19 cellular contexts compared by ENCODE assay signal in genomic region chr20:60507087-60507684, GRCh38.
DNase-seq lines count a peak whose midpoint lies in the region; ATAC-seq, FAIRE-seq and TF ChIP-seq lines count a peak whose summit lies in the region.
"Had no signal": no experiment of that assay in that cellular context is flagged by ENCODE, and none has a peak within 500 bp of the region (broad histone marks: within the 10 kb centered on the region; RNA-seq: fewer than 3 reads in every experiment).

No MANE protein-coding gene starts in this region.

- no peak overlapping the region for H2BK15ac ChIP-seq in mesendoderm (replicated peaks; ENCODE audit: low read depth)

- no peak overlapping the region for H3K27ac Mint-ChIP-seq in activated T-helper 17 cell treated with anti-CD3 and anti-CD28 coated beads, Interleukin-2, amount 50 U/mL, for 72 hours
- H3K27ac Mint-ChIP-seq: HFFc6 had no signal

- no peak overlapping the region for H2BK5ac ChIP-seq in mesendoderm (ENCODE audit: low read length)

- H3K79me2 ChIP-seq in mesendoderm (ENCODE audit: control insufficient read depth, insufficient read depth, low read length), result no peaks in the 10 kb centered on the region

- H3K56ac ChIP-seq in mesendoderm (ENCODE audit: low read length), result peak overlapping the region; percentile 22

- H3K4me3 ChIP-seq in mesendoderm (ENCODE audit: low read length), result no peak overlapping the region
- H3K4me3 ChIP-seq: GM23248 had no signal

- H3K36me3 ChIP-seq in mesendoderm (ENCODE audit: control insufficient read depth, insufficient read depth, low read length), result no peaks in the 10 kb centered on the region
- H3K36me3 ChIP-seq: BE2C had no signal

- no peak overlapping the region for H3K18ac ChIP-seq in mesendoderm (ENCODE audit: low read length)

- no peak for TF ChIP-seq POLR2A in H54 (IDR thresholded peaks at IDR 0.05; ENCODE audit: low read depth, low read length)

- H3K27me3 ChIP-seq in mesendoderm (ENCODE audit: insufficient read depth, low read length, poor library complexity), result no peaks in the 10 kb centered on the region
- H3K27me3 ChIP-seq: BE2C had no signal

- H3K4ac ChIP-seq in mesendoderm (ENCODE audit: low read depth, low read length), result no peak overlapping the region

- no peaks in the 10 kb centered on the region for H3K4me1 Mint-ChIP-seq in activated T-helper 17 cell treated with anti-CD3 and anti-CD28 coated beads, Interleukin-2, amount 50 U/mL, for 72 hours
- H3K4me1 Mint-ChIP-seq: CD4-positive, CD25-positive, alpha-beta regulatory T cell had no signal

- H3K23ac ChIP-seq in mesendoderm (ENCODE audit: low read length), result no peak overlapping the region

- no CpG with 5 or more reads among the region's 9 CpGs for WGBS in mesendoderm (ENCODE audit: extremely low coverage, insufficient coverage, low lambda C conversion rate)

- H4K5ac ChIP-seq in mesendoderm (ENCODE audit: low read length), result no peak overlapping the region

- H3K27me3 Mint-ChIP-seq in activated T-helper 17 cell treated with anti-CD3 and anti-CD28 coated beads, Interleukin-2, amount 50 U/mL, for 72 hours, result peaks cover 13% of the 10 kb centered on the region

- no peak overlapping the region for H2BK120ac ChIP-seq in mesendoderm (ENCODE audit: low read depth, low read length)

- H3K9ac ChIP-seq in mesendoderm (ENCODE audit: low read length), result no peak overlapping the region
- H3K9ac ChIP-seq: GM23248 had no signal

- no peak for ATAC-seq in activated T-helper 17 cell treated with anti-CD3 and anti-CD28 coated beads, Interleukin-2, amount 50 U/mL, for 72 hours (replicated peaks)
- no peak for ATAC-seq in GM21526 (IDR thresholded peaks at IDR 0.05; ENCODE audit: low FRiP score, unreplicated experiment)

- no peaks in the 10 kb centered on the region for H3K36me3 Mint-ChIP-seq in activated T-helper 17 cell treated with anti-CD3 and anti-CD28 coated beads, Interleukin-2, amount 50 U/mL, for 72 hours (ENCODE audit: low read depth)
- H3K36me3 Mint-ChIP-seq: CD4-positive, CD25-positive, alpha-beta regulatory T cell had no signal

- no peaks in the 10 kb centered on the region for H3K79me1 ChIP-seq in mesendoderm (ENCODE audit: low read length)

- H4K8ac ChIP-seq in mesendoderm (ENCODE audit: low read depth, low read length), result no peak overlapping the region

- H2AK5ac ChIP-seq in mesendoderm (ENCODE audit: low read length), result no peak overlapping the region

- FAIRE-seq in HTR-8/SVneo (lab: Jason Lieb, UNC) (peak; percentile 99), H54 (lab: Jason Lieb, UNC) (no peak)
- FAIRE-seq: D721Med, G401.6, GM12891, GM19239 had no signal

- H3K27ac ChIP-seq in caudate nucleus (ENCODE audit: low read depth, low read length) (peak overlapping the region; percentile 2), mesendoderm (ENCODE audit: low read depth, low read length) (no peak overlapping the region)
- H3K27ac ChIP-seq: GM23248, HL-60 had no signal

- no peak overlapping the region for H3K4me3 Mint-ChIP-seq in activated T-helper 17 cell treated with anti-CD3 and anti-CD28 coated beads, Interleukin-2, amount 50 U/mL, for 72 hours
- H3K4me3 Mint-ChIP-seq: CD4-positive, CD25-positive, alpha-beta regulatory T cell; HFFc6 had no signal

- no peaks in the 10 kb centered on the region for H3K9me3 Mint-ChIP-seq in activated T-helper 17 cell treated with anti-CD3 and anti-CD28 coated beads, Interleukin-2, amount 50 U/mL, for 72 hours
- H3K9me3 Mint-ChIP-seq: HFFc6 had no signal

- no peaks in the 10 kb centered on the region for H3K4me1 ChIP-seq in mesendoderm (ENCODE audit: control insufficient read depth, low read depth, low read length)
- H3K4me1 ChIP-seq: BE2C had no signal

- no peak overlapping the region for H3K4me2 ChIP-seq in mesendoderm (ENCODE audit: low read length)

- no peak for DNase-seq in HTR-8/SVneo (ENCODE audit: insufficient read length, low spot score)
- DNase-seq in caudate nucleus (lab: John Stamatoyannopoulos, UW), result peak in 6 of 61 donors; percentile 7 to 31 (median 16)
- DNase-seq in mesendoderm, result no peak
- DNase-seq in H54 (ENCODE audit: insufficient read length, low spot score), result no peak
- DNase-seq: BE2C; C1 segment of cervical spinal cord; Caco-2; CD4-positive, CD25-positive, alpha-beta regulatory T cell; GM23248; HCEC 1CT; HFFc6; IMR-90 had no signal
